Comparison of ENCODE assay signal across 8 cellular contexts in genomic region chr15:98085003-98085639, GRCh38.
DNase-seq lines count a peak whose midpoint lies in the region; ATAC-seq lines count a peak whose summit lies in the region.

No MANE protein-coding gene starts in this region.

- DNase-seq in COLO668 (lab: John Stamatoyannopoulos, UW; ENCODE audit: unreplicated experiment) (peak; percentile 19), NCI-H345 (lab: John Stamatoyannopoulos, UW) (peak; percentile 19), hippocampal formation (lab: John Stamatoyannopoulos, UW) (peak; percentile 14 to 61), UCSD-AML1 (lab: John Stamatoyannopoulos, UW; ENCODE audit: unreplicated experiment) (no peak)
- DNase-seq in activated naive CD4-positive, alpha-beta T cell treated with anti-CD3 and anti-CD28 coated beads, Interleukin-2, amount 50 U/mL, for 16 hours, result peak; percentile 21
- peak; percentile 4 for DNase-seq in stimulated activated CD4-positive, alpha-beta T cell treated with anti-CD3 and anti-CD28 coated beads, Interleukin-1b, Interleukin-23, amount 100 ng/mL, for 48 hours
- no peak for DNase-seq in activated CD8-positive, alpha-beta memory T cell treated with anti-CD3 and anti-CD28 coated beads, Interleukin-2, amount 50 U/mL, for 48 hours

- ATAC-seq in GM21423 (IDR thresholded peaks at IDR 0.05; ENCODE audit: unreplicated experiment), result peak; percentile 44

Comparison
In these comparisons a context has a peak if more than half of its experiments do, and no peak if none do; other contexts are left out.
1. DNase-seq: peak in COLO668 (single experiment), NCI-H345 (single experiment), activated naive CD4-positive, alpha-beta T cell treated with anti-CD3 and anti-CD28 coated beads, Interleukin-2, amount 50 U/mL, for 16 hours (single experiment), hippocampal formation (2 of 2) and stimulated activated CD4-positive, alpha-beta T cell treated with anti-CD3 and anti-CD28 coated beads, Interleukin-1b, Interleukin-23, amount 100 ng/mL, for 48 hours (single experiment); none in UCSD-AML1 (single experiment) and activated CD8-positive, alpha-beta memory T cell treated with anti-CD3 and anti-CD28 coated beads, Interleukin-2, amount 50 U/mL, for 48 hours (single experiment).